ENCODE assay signal across 18 cellular contexts in genomic region chr2:177889812-177890460, GRCh38.
DNase-seq lines count a peak whose midpoint lies in the region; ATAC-seq and TF ChIP-seq lines count a peak whose summit lies in the region.
"Had no signal": no experiment of that assay in that cellular context is flagged by ENCODE, and none has a peak within 500 bp of the region (broad histone marks: within the 10 kb centered on the region; RNA-seq: fewer than 3 reads in every experiment).

No MANE protein-coding gene starts in this region.

- TF ChIP-seq CTCF in endodermal cell (conservative IDR thresholded peaks at IDR 0.05) (no peak), GM13977 (IDR thresholded peaks at IDR 0.05; ENCODE audit: extremely low read depth, insufficient read depth, missing control alignments) (no peak)

- peak overlapping the region; percentile 42; the same call in 1 of the 2 replicates for H3K27ac ChIP-seq in HUES64 (ENCODE audit: low read depth, low read length)
- H3K27ac ChIP-seq in endodermal cell (ENCODE audit: low read depth, low read length): no peak overlapping the region

- in situ Hi-C loops in GM13977 (cut with MboI; ENCODE audit: low pct_unique_long_range_greater_than_20kb, low sequenced_read_pairs, unreplicated experiment): no loop called here

- H3K4me3 Mint-ChIP-seq in endodermal cell: no peak overlapping the region

- ATAC-seq in GM19023 (IDR thresholded peaks at IDR 0.05; ENCODE audit: unreplicated experiment): no peak
- ATAC-seq: PC-3 had no signal

- H3K36me3 Mint-ChIP-seq in endodermal cell (ENCODE audit: low read depth): no peaks in the 10 kb centered on the region

- peak overlapping the region; percentile 61 for H3K27ac Mint-ChIP-seq in endodermal cell

- peaks cover 23% of the 10 kb centered on the region for H3K4me1 ChIP-seq in HUES64 (ENCODE audit: insufficient read depth, low read length)
- H3K4me1 ChIP-seq in endodermal cell (ENCODE audit: control insufficient read depth, insufficient read depth, low read length): peaks cover 12% of the 10 kb centered on the region
- H3K4me1 ChIP-seq: BE2C, HAP-1 had no signal

- 92% methylated on average over 1 of the region's 1 CpG for WGBS in HUES64
- WGBS in endodermal cell (ENCODE audit: insufficient coverage in 1 of 2, insufficient read length in 1 of 2), 2 experiments: 89 to 100% methylated on average over 1 of the region's 1 CpG

- peaks cover 28% of the 10 kb centered on the region for H3K4me1 Mint-ChIP-seq in endodermal cell

- H3K27me3 ChIP-seq in HUES64 (ENCODE audit: insufficient read depth, low read length): no peaks in the 10 kb centered on the region
- H3K27me3 ChIP-seq in endodermal cell (ENCODE audit: control insufficient read depth, insufficient read depth, low read length, poor library complexity, severe bottlenecking): no peaks in the 10 kb centered on the region
- H3K27me3 ChIP-seq: BE2C had no signal

- H3K9me3 ChIP-seq in HUES64 (ENCODE audit: insufficient read depth, low read depth, low read length) (no peaks in the 10 kb centered on the region), endodermal cell (ENCODE audit: control insufficient read depth, low read length) (no peaks in the 10 kb centered on the region)
- H3K9me3 ChIP-seq: BE2C, HAP-1 had no signal

- no peak overlapping the region for H3K9ac ChIP-seq in HUES64 (ENCODE audit: low read depth, low read length)
- H3K9ac ChIP-seq in endodermal cell (ENCODE audit: extremely low read depth, low read length, poor library complexity, severe bottlenecking): no peak overlapping the region

- H3K36me3 ChIP-seq in HUES64 (ENCODE audit: insufficient read depth, low read length): no peaks in the 10 kb centered on the region
- no peaks in the 10 kb centered on the region for H3K36me3 ChIP-seq in endodermal cell (ENCODE audit: control insufficient read depth, insufficient read depth, low read length)
- H3K36me3 ChIP-seq: BE2C, HAP-1 had no signal

- H3K27me3 Mint-ChIP-seq in endodermal cell (ENCODE audit: insufficient read depth): no peaks in the 10 kb centered on the region

- H3K4me3 ChIP-seq in HUES64 (ENCODE audit: low read length) (peak overlapping the region; percentile 9; the same call in 1 of the 2 replicates), endodermal cell (ENCODE audit: low read length) (no peak overlapping the region)
- H3K4me3 ChIP-seq: HAP-1 had no signal

- no peaks in the 10 kb centered on the region for H3K9me3 Mint-ChIP-seq in endodermal cell

- no peak for DNase-seq in endodermal cell
- DNase-seq in myocyte (ENCODE audit: low read depth): peak; percentile 72
- DNase-seq in GM13977 (ENCODE audit: low spot score): no peak
- DNase-seq in stimulated activated CD4-positive, alpha-beta T cell treated with anti-CD3 and anti-CD28 coated beads, Interleukin-12 subunit alpha, Interleukin-12 subunit beta, amount 100 ng/mL, for 4 hours: no peak
- DNase-seq in stimulated activated naive CD4-positive, alpha-beta T cell (lab: John Stamatoyannopoulos, UW): no peak
- DNase-seq: BE2C, DMS53, GDM1, KG1, NCI-H1092 treated with DMSO at 0.1 percent for 48 hours, NCI-H146, NCI-H2029 treated with DMSO at 0.1 percent for 48 hours, NCI-H226, PC-3, Right ventricle myocardium superior had no signal
